8 cellular contexts compared by ENCODE assay signal in the genomic region with DNA sequence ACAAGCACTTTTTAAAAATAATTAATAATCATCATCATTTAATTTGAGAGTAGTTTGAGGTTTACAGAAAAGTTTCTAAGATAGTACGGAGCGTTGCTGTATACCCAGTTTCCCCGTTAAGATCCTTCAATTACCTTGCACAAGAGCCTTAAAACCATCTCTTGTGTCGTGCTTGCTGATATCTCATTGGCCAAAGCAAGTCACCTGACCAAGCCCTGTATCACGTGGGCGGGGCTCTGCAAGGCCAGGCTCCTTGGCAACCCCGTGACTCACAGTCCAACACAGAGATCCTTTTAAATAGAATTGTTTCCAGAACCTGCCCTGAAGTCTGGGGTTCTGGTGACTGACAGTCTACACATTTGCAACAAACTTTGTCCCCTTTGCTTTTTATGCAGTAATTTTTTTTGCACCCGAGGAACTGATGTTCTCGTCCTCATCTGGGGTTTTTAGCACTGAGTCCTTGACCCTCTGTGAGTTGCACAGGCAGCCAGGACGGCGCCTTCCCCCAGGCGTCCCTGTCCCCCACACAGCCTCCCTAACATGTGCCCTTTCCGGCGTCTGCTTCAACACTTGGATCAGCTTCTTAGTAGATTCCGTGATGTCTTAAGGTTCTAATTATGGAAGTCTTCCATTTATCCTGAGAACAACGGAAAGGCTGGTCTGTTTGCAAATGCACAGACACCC.
DNase-seq lines count a peak whose midpoint lies in the region; ATAC-seq and TF ChIP-seq lines count a peak whose summit lies in the region.

No MANE protein-coding gene starts in this region.

- no peak for TF ChIP-seq CTCF in DND-41 (IDR thresholded peaks at IDR 0.05; ENCODE audit: borderline replicate concordance, extremely low read depth, low read length, poor library complexity, severe bottlenecking)
- TF ChIP-seq CTCF in NB4 (IDR thresholded peaks at IDR 0.05; ENCODE audit: low read depth, low read length) = no peak
- TF ChIP-seq CTCF in dorsolateral prefrontal cortex (IDR thresholded peaks at IDR 0.05 in 54 of 56, conservative IDR thresholded peaks at IDR 0.05 in 2 of 56; ENCODE audit: low read depth in 1 of 56, partially characterized antibody in 56 of 56) = no peak
- TF ChIP-seq CTCF in mucosa of descending colon (IDR thresholded peaks at IDR 0.05) = no peak
- TF ChIP-seq CTCF in GM20000 (IDR thresholded peaks at IDR 0.05; ENCODE audit: extremely low read depth, missing control alignments) = no peak

- H3K9me3 ChIP-seq in DND-41 (ENCODE audit: insufficient read depth, low read length, severe bottlenecking) (peaks cover 7% of the 10 kb centered on the region), mucosa of descending colon (peaks cover 3% of the 10 kb centered on the region)

- H2AFZ ChIP-seq in DND-41 (ENCODE audit: low read depth, low read length) = no peak overlapping the region

- H4K20me1 ChIP-seq in DND-41 (ENCODE audit: insufficient read depth, low read length) = peaks cover 18% of the 10 kb centered on the region; the same call in 1 of the 2 replicates

- peaks cover 31% of the 10 kb centered on the region for H3K4me1 ChIP-seq in DND-41 (ENCODE audit: insufficient read depth, low read length)
- no peaks in the 10 kb centered on the region for H3K4me1 ChIP-seq in mucosa of descending colon (ENCODE audit: low read depth)

- H3K27me3 ChIP-seq in DND-41 (ENCODE audit: insufficient read depth, low read length, poor library complexity) (no peaks in the 10 kb centered on the region), dorsolateral prefrontal cortex (no peaks in the 10 kb centered on the region)

- H3K27ac ChIP-seq in DND-41 (ENCODE audit: low read length) (peak overlapping the region; percentile 32; the same call in 1 of the 2 replicates), dorsolateral prefrontal cortex (peak overlapping the region in 21 of 59 donors; percentile 8 to 75 (median 31))

- DNase-seq in DND-41 = peak; percentile 28
- DNase-seq in NB4 (ENCODE audit: low read depth) = peak; percentile 68
- peak in 6 of 10 donors; percentile 27 to 68 (median 63) for DNase-seq in dorsolateral prefrontal cortex
- DNase-seq in mucosa of descending colon = peak in 2 of 3 donors; percentile 37
- no peak for DNase-seq in GM20000 (ENCODE audit: low spot score)
- no peak for DNase-seq in middle frontal gyrus (ENCODE audit: extremely low spot score, low spot score)
- no peak for DNase-seq in SHP77 (lab: John Stamatoyannopoulos, UW)

- no peak for TF ChIP-seq POLR2A in NB4 (IDR thresholded peaks at IDR 0.05; ENCODE audit: extremely low read depth, insufficient read length)

- intact Hi-C loops in dorsolateral prefrontal cortex (cut with DNase I) (no loop called here), mucosa of descending colon (cut with DNase I, micrococcal nuclease) (no loop called here)

- H3K79me2 ChIP-seq in DND-41 (ENCODE audit: insufficient read depth, low read length) = peaks cover 19% of the 10 kb centered on the region

- H3K36me3 ChIP-seq in DND-41 (ENCODE audit: insufficient read depth, low read length) = peaks cover 27% of the 10 kb centered on the region
- no peaks in the 10 kb centered on the region for H3K36me3 ChIP-seq in mucosa of descending colon (ENCODE audit: low read depth)

- H3K9ac ChIP-seq in DND-41 (ENCODE audit: low read depth, low read length) = no peak overlapping the region

- ATAC-seq in DND-41 (ENCODE audit: insufficient read depth, low read depth) (no peak), mucosa of descending colon (peak; percentile 71), HG03039 (IDR thresholded peaks at IDR 0.05; ENCODE audit: unreplicated experiment) (no peak)

- H3K4me3 ChIP-seq in DND-41 (ENCODE audit: low read depth in 1 of 2, low read length in 2 of 2) = no peak overlapping the region
- no peak overlapping the region for H3K4me3 ChIP-seq in NB4 (ENCODE audit: low read depth, low read length)
- H3K4me3 ChIP-seq in dorsolateral prefrontal cortex = no peak overlapping the region
- no peak overlapping the region for H3K4me3 ChIP-seq in mucosa of descending colon

- no peak overlapping the region for H3K4me2 ChIP-seq in DND-41 (ENCODE audit: insufficient read depth, low read length)

Comparison
In these comparisons a context has a peak if more than half of its experiments do, and no peak if none do; other contexts are left out.
1. DNase-seq: peak in DND-41 (single experiment), NB4 (single experiment), dorsolateral prefrontal cortex (6 of 10) and mucosa of descending colon (2 of 3); none in GM20000 (single experiment), middle frontal gyrus (single experiment) and SHP77 (0 of 2).